ENCODE assay signal across 22 cellular contexts in genomic region chr5:95838001-95838520, GRCh38. TPM values are rescaled to one million over a fixed set of nuclear protein-coding genes. Genes with fewer than 3 reads are reported as not detected.
DNase-seq lines count a peak whose midpoint lies in the region; ATAC-seq and TF ChIP-seq lines count a peak whose summit lies in the region.
"Had no signal": no experiment of that assay in that cellular context is flagged by ENCODE, and none has a peak within 500 bp of the region (broad histone marks: within the 10 kb centered on the region; RNA-seq: fewer than 3 reads in every experiment).

No MANE protein-coding gene starts in this region.

- H3K4me1 Mint-ChIP-seq in activated T-cell treated with anti-CD3 and anti-CD28 coated beads, Interleukin-2, amount 50 U/mL, for 24 hours (ENCODE audit: low read depth) = peaks cover 52% of the 10 kb centered on the region
- H3K4me1 Mint-ChIP-seq in activated naive CD8-positive, alpha-beta T cell treated with anti-CD3 and anti-CD28 coated beads, Interleukin-2, amount 10 ng/mL, durations not matched to agents 7 days and 5 days = peaks cover 43% of the 10 kb centered on the region

- H3K36me3 Mint-ChIP-seq in activated T-cell treated with anti-CD3 and anti-CD28 coated beads, Interleukin-2, amount 50 U/mL, for 24 hours (ENCODE audit: low read depth) = no peaks in the 10 kb centered on the region
- H3K36me3 Mint-ChIP-seq in activated naive CD8-positive, alpha-beta T cell treated with anti-CD3 and anti-CD28 coated beads, Interleukin-2, amount 10 ng/mL, durations not matched to agents 7 days and 5 days = no peaks in the 10 kb centered on the region
- H3K36me3 Mint-ChIP-seq: activated naive CD4-positive, alpha-beta T cell treated with anti-CD3 and anti-CD28 coated beads, Interleukin-2, amount 50 U/mL, for 24 hours; immature natural killer cell; stimulated activated naive B cell treated with anti-CD40 and anti-IgM and Interleukin-4, amounts not matched to agents 10 μg/mL and 1 μg/mL and 100 μg/mL, for 72 hours had no signal

- no peaks in the 10 kb centered on the region for H3K36me3 ChIP-seq in skeletal muscle tissue (ENCODE audit: control insufficient read depth in 3 of 3, insufficient read depth in 3 of 3, low read length in 3 of 3)
- H3K36me3 ChIP-seq: heart left ventricle, SJSA1 had no signal

- H3K27me3 ChIP-seq in layer of hippocampus (ENCODE audit: control insufficient read depth, insufficient read depth, low read length) (no peaks in the 10 kb centered on the region), skeletal muscle tissue (ENCODE audit: control insufficient read depth in 3 of 3, insufficient read depth in 3 of 3, low read length in 3 of 3) (no peaks in the 10 kb centered on the region)
- H3K27me3 ChIP-seq: heart left ventricle, SJSA1 had no signal

- H3K27me3 Mint-ChIP-seq in activated T-cell treated with anti-CD3 and anti-CD28 coated beads, Interleukin-2, amount 50 U/mL, for 24 hours = no peaks in the 10 kb centered on the region
- H3K27me3 Mint-ChIP-seq in activated naive CD8-positive, alpha-beta T cell treated with anti-CD3 and anti-CD28 coated beads, Interleukin-2, amount 10 ng/mL, durations not matched to agents 7 days and 5 days = no peaks in the 10 kb centered on the region
- H3K27me3 Mint-ChIP-seq: activated naive CD4-positive, alpha-beta T cell treated with anti-CD3 and anti-CD28 coated beads, Interleukin-2, amount 50 U/mL, for 24 hours; CD8-positive, alpha-beta memory T cell; stimulated activated naive B cell treated with anti-CD40 and anti-IgM and Interleukin-4, amounts not matched to agents 10 μg/mL and 1 μg/mL and 100 μg/mL, for 72 hours had no signal

- H3K27ac ChIP-seq in layer of hippocampus (ENCODE audit: low read depth, low read length) (peak overlapping the region; percentile 63), skeletal muscle tissue (ENCODE audit: low read depth, low read length) (peak overlapping the region; percentile 67), coronary artery (no peak overlapping the region)
- H3K27ac ChIP-seq: PC-9, SJSA1 had no signal

- peak; percentile 29 for DNase-seq in activated T-cell treated with anti-CD3 and anti-CD28 coated beads, Interleukin-2, amount 50 U/mL, for 24 hours
- DNase-seq in activated T-cell treated with anti-CD3 and anti-CD28 coated beads, Interleukin-2, amount 50 U/mL, for 1 hour = no peak
- DNase-seq in activated naive CD8-positive, alpha-beta T cell treated with anti-CD3 and anti-CD28 coated beads, Interleukin-2, amount 10 ng/mL, durations not matched to agents 7 days and 5 days = no peak
- no peak for DNase-seq in coronary artery (ENCODE audit: low spot score)
- no peak for DNase-seq in amniotic stem cell (lab: John Stamatoyannopoulos, UW)
- DNase-seq: activated CD4-positive, alpha-beta T cell treated with anti-CD3 and anti-CD28 coated beads for 1 hour; activated T-cell treated with anti-CD3 and anti-CD28 coated beads for 4 hours; CD8-positive, alpha-beta memory T cell; DMS79; effector CD4-positive, alpha-beta T cell; immature natural killer cell; NCI-H1436; NCI-H774; PC-9; stimulated activated naive B cell treated with anti-CD40 and anti-IgM and Interleukin-4, amounts not matched to agents 10 μg/mL and 1 μg/mL and 100 μg/mL, for 72 hours had no signal

- H3K9me3 Mint-ChIP-seq in activated T-cell treated with anti-CD3 and anti-CD28 coated beads, Interleukin-2, amount 50 U/mL, for 24 hours = no peaks in the 10 kb centered on the region
- H3K9me3 Mint-ChIP-seq in activated naive CD8-positive, alpha-beta T cell treated with anti-CD3 and anti-CD28 coated beads, Interleukin-2, amount 10 ng/mL, durations not matched to agents 7 days and 5 days = no peaks in the 10 kb centered on the region
- H3K9me3 Mint-ChIP-seq: activated naive CD4-positive, alpha-beta T cell treated with anti-CD3 and anti-CD28 coated beads, Interleukin-2, amount 50 U/mL, for 24 hours; CD8-positive, alpha-beta memory T cell; stimulated activated naive B cell treated with anti-CD40 and anti-IgM and Interleukin-4, amounts not matched to agents 10 μg/mL and 1 μg/mL and 100 μg/mL, for 72 hours had no signal

- no peak for ATAC-seq in activated naive CD8-positive, alpha-beta T cell treated with anti-CD3 and anti-CD28 coated beads, Interleukin-2, amount 10 ng/mL, durations not matched to agents 7 days and 5 days (ENCODE audit: low read depth)
- ATAC-seq in HG03097 (IDR thresholded peaks at IDR 0.05; ENCODE audit: low FRiP score, unreplicated experiment) = no peak
- ATAC-seq: stimulated activated naive B cell treated with anti-CD40 and anti-IgM and Interleukin-4, amounts not matched to agents 10 μg/mL and 1 μg/mL and 100 μg/mL, for 72 hours had no signal

- peaks cover 16 to 43% (median 23%) of the 10 kb centered on the region in 3 donors for H3K4me1 ChIP-seq in skeletal muscle tissue (ENCODE audit: control insufficient read depth in 3 of 3, insufficient read depth in 3 of 3, low read length in 3 of 3)

- no peak for TF ChIP-seq CTCF in coronary artery (IDR thresholded peaks at IDR 0.05)

- H3K4me3 ChIP-seq in skeletal muscle tissue (ENCODE audit: low read length in 3 of 3) (no peak overlapping the region), coronary artery (no peak overlapping the region)
- H3K4me3 ChIP-seq: heart left ventricle, lung, PC-9, SJSA1 had no signal

- POLR2A ChIA-PET in activated naive CD8-positive, alpha-beta T cell treated with anti-CD3 and anti-CD28 coated beads, Interleukin-2, amount 10 ng/mL, durations not matched to agents 7 days and 5 days (lab: Charles Lee) = interaction anchor here (5.5 kb wide), 1 partner anchor 15 kb away, joined by 61 read pairs; the partner anchor contains the start of gene GLRX

- H3K9ac ChIP-seq in skeletal muscle tissue (ENCODE audit: low read depth in 1 of 3, low read length in 3 of 3) = no peak overlapping the region

- H3K4me3 Mint-ChIP-seq in activated T-cell treated with anti-CD3 and anti-CD28 coated beads, Interleukin-2, amount 50 U/mL, for 24 hours = no peak overlapping the region
- H3K4me3 Mint-ChIP-seq in activated naive CD8-positive, alpha-beta T cell treated with anti-CD3 and anti-CD28 coated beads, Interleukin-2, amount 10 ng/mL, durations not matched to agents 7 days and 5 days = no peak overlapping the region
- H3K4me3 Mint-ChIP-seq: activated naive CD4-positive, alpha-beta T cell treated with anti-CD3 and anti-CD28 coated beads, Interleukin-2, amount 50 U/mL, for 24 hours; immature natural killer cell; stimulated activated naive B cell treated with anti-CD40 and anti-IgM and Interleukin-4, amounts not matched to agents 10 μg/mL and 1 μg/mL and 100 μg/mL, for 72 hours had no signal

- no peak overlapping the region for H3K27ac Mint-ChIP-seq in activated T-cell treated with anti-CD3 and anti-CD28 coated beads, Interleukin-2, amount 50 U/mL, for 24 hours
- peak overlapping the region; percentile 23 for H3K27ac Mint-ChIP-seq in activated naive CD8-positive, alpha-beta T cell treated with anti-CD3 and anti-CD28 coated beads, Interleukin-2, amount 10 ng/mL, durations not matched to agents 7 days and 5 days
- H3K27ac Mint-ChIP-seq: activated naive CD4-positive, alpha-beta T cell treated with anti-CD3 and anti-CD28 coated beads, Interleukin-2, amount 50 U/mL, for 24 hours; stimulated activated naive B cell treated with anti-CD40 and anti-IgM and Interleukin-4, amounts not matched to agents 10 μg/mL and 1 μg/mL and 100 μg/mL, for 72 hours had no signal

- H3K9me3 ChIP-seq in skeletal muscle tissue (ENCODE audit: control insufficient read depth in 3 of 3, low read length in 3 of 3) = no peaks in the 10 kb centered on the region
- H3K9me3 ChIP-seq: heart left ventricle, SJSA1 had no signal

RNA-seq across cellular contexts. Expression of gene GLRX, which starts 15.5 kb away (rescaled TPM):
- total RNA-seq in activated naive CD8-positive, alpha-beta T cell treated with anti-CD3 and anti-CD28 coated beads, Interleukin-2, amount 10 ng/mL, durations not matched to agents 7 days and 5 days = 10 to 100 TPM; 70.6 to 72.9 TPM
- 6.8 TPM for total RNA-seq in skeletal muscle tissue

Comparison
In these comparisons a context has a peak if more than half of its experiments do, and no peak if none do; other contexts are left out.
1. H3K27ac ChIP-seq: peak in layer of hippocampus (single experiment) and skeletal muscle tissue (single experiment); none in coronary artery (0 of 2).